In genomic region chr6:38933426-38933825, GRCh38 we compare ENCODE assay signal across 9 cellular contexts.
DNase-seq lines count a peak whose midpoint lies in the region; ATAC-seq and TF ChIP-seq lines count a peak whose summit lies in the region.
"Had no signal": no experiment of that assay in that cellular context is flagged by ENCODE, and none has a peak within 500 bp of the region (broad histone marks: within the 10 kb centered on the region; RNA-seq: fewer than 3 reads in every experiment).

No MANE protein-coding gene starts in this region.

- no TSS peak for BruUV-seq in IMR-90 (replicated peaks; lab: Mats Ljungman, UMichigan)

- no peak overlapping the region for H4K5ac ChIP-seq in IMR-90 (ENCODE audit: low read depth, low read length)

- H4K8ac ChIP-seq in IMR-90 (ENCODE audit: low read depth in 2 of 2, low read length in 2 of 2): no peak overlapping the region

- no peak overlapping the region for H2AK5ac ChIP-seq in IMR-90 (ENCODE audit: low read depth, low read length)

- no CpG with 5 or more reads among the region's 3 CpGs for WGBS in IMR-90 (ENCODE audit: extremely low coverage in 2 of 2, insufficient read length in 1 of 2), 2 experiments

- peak; percentile 59 for ATAC-seq in IMR-90 (ENCODE audit: low read depth)
- ATAC-seq in GM21737 (IDR thresholded peaks at IDR 0.05; ENCODE audit: unreplicated experiment): no peak
- no peak for ATAC-seq in GM19395 (IDR thresholded peaks at IDR 0.05; ENCODE audit: unreplicated experiment)

- intact Hi-C loops in IMR-90 (cut with micrococcal nuclease): no loop called here

- no peaks in the 10 kb centered on the region for H3K27me3 ChIP-seq in IMR-90 (ENCODE audit: control insufficient read depth, insufficient read depth, low read length)

- no peaks in the 10 kb centered on the region; the same call in 1 of the 2 replicates for H3K9me1 ChIP-seq in IMR-90 (ENCODE audit: insufficient read depth, low read length)

- H2AK9ac ChIP-seq in IMR-90 (replicated peaks; ENCODE audit: low read depth, low read length, poor library complexity): no peak overlapping the region

- no peaks in the 10 kb centered on the region for H3K4me1 Mint-ChIP-seq in immature natural killer cell
- H3K4me1 Mint-ChIP-seq: central memory CD8-positive, alpha-beta T cell had no signal

- no peaks in the 10 kb centered on the region for H3K9me3 Mint-ChIP-seq in immature natural killer cell
- H3K9me3 Mint-ChIP-seq: central memory CD8-positive, alpha-beta T cell had no signal

- H3K27ac ChIP-seq in IMR-90 (ENCODE audit: insufficient read depth, low read length): no peak overlapping the region

- CTCF ChIA-PET in IMR-90 (lab: Yijun Ruan, JAX): no interaction called here

- H2BK120ac ChIP-seq in IMR-90 (ENCODE audit: low read depth, low read length): no peak overlapping the region

- H3K18ac ChIP-seq in IMR-90 (ENCODE audit: low read depth, low read length): no peak overlapping the region

- no peak overlapping the region for H2BK20ac ChIP-seq in IMR-90 (ENCODE audit: low read depth, low read length)

- H3K56ac ChIP-seq in IMR-90 (ENCODE audit: extremely low read depth, insufficient read depth, low read length): no peak overlapping the region

- in situ Hi-C loops in Caki2 (cut with HindIII; ENCODE audit: low pct_unique_long_range_greater_than_20kb, low sequenced_read_pairs): no loop called here
- in situ Hi-C loops in IMR-90 (cut with MboI; ENCODE audit: low sequenced_read_pairs): no loop called here
- in situ Hi-C loops in SK-MEL-5 (cut with HindIII; ENCODE audit: low pct_unique_long_range_greater_than_20kb, low sequenced_read_pairs): no loop called here

- no peaks in the 10 kb centered on the region for H3K9me3 ChIP-seq in IMR-90 (ENCODE audit: control insufficient read depth, insufficient read depth, low read length)

- no peak overlapping the region for H3K23ac ChIP-seq in IMR-90 (ENCODE audit: low read depth, low read length)

- 0 out of 2 replicates have a peak, but pooled peaks have one; percentile 11 for TF ChIP-seq RAD21 in IMR-90 (IDR thresholded peaks at IDR 0.05; ENCODE audit: low read length)

- no peaks in the 10 kb centered on the region for H3K79me1 ChIP-seq in IMR-90 (ENCODE audit: low read depth in 1 of 2, low read length in 2 of 2)

- H2AFZ ChIP-seq in IMR-90 (replicated peaks; ENCODE audit: low read length, poor library complexity): no peak overlapping the region

- H4K20me1 ChIP-seq in IMR-90 (ENCODE audit: insufficient read depth, low read length): no peaks in the 10 kb centered on the region

- no peak overlapping the region for H2BK15ac ChIP-seq in IMR-90 (ENCODE audit: low read depth, low read length)

- no peak for TF ChIP-seq POLR2A in IMR-90 (IDR thresholded peaks at IDR 0.05; ENCODE audit: low read depth, low read length)

- H3K4ac ChIP-seq in IMR-90 (ENCODE audit: low read depth, low read length): no peak overlapping the region

- no peak overlapping the region for H3K27ac Mint-ChIP-seq in immature natural killer cell

- no peak overlapping the region for H3K9ac ChIP-seq in IMR-90 (ENCODE audit: low read depth, low read length)

- no peak overlapping the region for H3K4me2 ChIP-seq in IMR-90 (ENCODE audit: low read depth, low read length)

- H3K4me3 Mint-ChIP-seq in immature natural killer cell: no peak overlapping the region
- H3K4me3 Mint-ChIP-seq: central memory CD8-positive, alpha-beta T cell had no signal

- no peaks in the 10 kb centered on the region for H3K4me1 ChIP-seq in IMR-90 (ENCODE audit: control insufficient read depth, insufficient read depth, low read length)

- TF ChIP-seq CTCF in IMR-90 (conservative IDR thresholded peaks at IDR 0.05; ENCODE audit: low read depth, low read length): 0 out of 2 replicates have a peak, but pooled peaks have one; percentile 15

- no peak overlapping the region for H3K14ac ChIP-seq in IMR-90 (replicated peaks; ENCODE audit: low read depth, low read length)

- dilution Hi-C loops in IMR-90 (cut with HindIII; ENCODE audit: low sequenced_read_pairs, unreplicated experiment): no loop called here

- no peak overlapping the region for H4K91ac ChIP-seq in IMR-90 (ENCODE audit: insufficient read depth, low read depth, low read length)

- no peak overlapping the region for H3K4me3 ChIP-seq in IMR-90 (ENCODE audit: insufficient read depth, low read depth, low read length)

- H3K36me3 ChIP-seq in IMR-90 (ENCODE audit: control insufficient read depth, insufficient read depth, low read length): no peaks in the 10 kb centered on the region

- DNase-seq in Caki2 (ENCODE audit: low read depth) (peak; percentile 6), IMR-90 (peak; percentile 4), SK-MEL-5 (ENCODE audit: low read depth, low spot score) (peak; percentile 46), immature natural killer cell (peak in 2 of 3 donors; percentile 5 to 31)
- no peak for DNase-seq in activated CD4-positive, CD25-positive, alpha-beta regulatory T cell (lab: John Stamatoyannopoulos, UW)
- no peak for DNase-seq in NK-92 treated with Interleukin-12 subunit alpha and Interleukin-12 subunit beta, amount 100 ng/mL, for 24 hours (lab: John Stamatoyannopoulos, UW)

- peaks cover 4 to 7% (median 4%) of the 10 kb centered on the region in 3 donors for H3K27me3 Mint-ChIP-seq in immature natural killer cell (ENCODE audit: low read depth in 3 of 3)

- H2BK5ac ChIP-seq in IMR-90 (ENCODE audit: low read depth, low read length, poor library complexity, severe bottlenecking): no peak overlapping the region

- POLR2A ChIA-PET in IMR-90 (lab: Charles Lee; ENCODE audit: unreplicated experiment): no interaction called here

- H3K36me3 Mint-ChIP-seq in immature natural killer cell: no peaks in the 10 kb centered on the region

TF ChIP-seq in IMR-90, 13 proteins besides CTCF, POLR2A, EP300 and RAD21:
- TF ChIP-seq RCOR1 (IDR thresholded peaks at IDR 0.05; ENCODE audit: insufficient replicate concordance, low read length): no peak
- no peak for TF ChIP-seq MAFK (IDR thresholded peaks at IDR 0.05; ENCODE audit: low read depth, low read length)
- no peak for TF ChIP-seq MAZ (IDR thresholded peaks at IDR 0.05; ENCODE audit: borderline replicate concordance, low read depth, low read length)
- no peak for TF ChIP-seq SMC3 (IDR thresholded peaks at IDR 0.05; ENCODE audit: low read depth, low read length)
- no peak for TF ChIP-seq MXI1 (IDR thresholded peaks at IDR 0.05; ENCODE audit: borderline replicate concordance, low read depth, low read length)
- no peak for TF ChIP-seq CEBPB (IDR thresholded peaks at IDR 0.05; ENCODE audit: low read depth, low read length)
- no peak for TF ChIP-seq RFX5 (IDR thresholded peaks at IDR 0.05; ENCODE audit: low read depth, low read length)
- TF ChIP-seq CHD1 (IDR thresholded peaks at IDR 0.05; ENCODE audit: low read depth, low read length): no peak
- TF ChIP-seq, protein P1, sequence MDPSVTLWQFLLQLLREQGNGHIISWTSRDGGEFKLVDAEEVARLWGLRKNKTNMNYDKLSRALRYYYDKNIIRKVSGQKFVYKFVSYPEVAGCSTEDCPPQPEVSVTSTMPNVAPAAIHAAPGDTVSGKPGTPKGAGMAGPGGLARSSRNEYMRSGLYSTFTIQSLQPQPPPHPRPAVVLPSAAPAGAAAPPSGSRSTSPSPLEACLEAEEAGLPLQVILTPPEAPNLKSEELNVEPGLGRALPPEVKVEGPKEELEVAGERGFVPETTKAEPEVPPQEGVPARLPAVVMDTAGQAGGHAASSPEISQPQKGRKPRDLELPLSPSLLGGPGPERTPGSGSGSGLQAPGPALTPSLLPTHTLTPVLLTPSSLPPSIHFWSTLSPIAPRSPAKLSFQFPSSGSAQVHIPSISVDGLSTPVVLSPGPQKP (IDR thresholded peaks at IDR 0.05; ENCODE audit: borderline replicate concordance, low read depth, low read length): no peak
- no peak for TF ChIP-seq FOS (IDR thresholded peaks at IDR 0.05; ENCODE audit: low read depth, low read length)
- no peak for TF ChIP-seq BHLHE40 (IDR thresholded peaks at IDR 0.05; ENCODE audit: low read depth, low read length)
- TF ChIP-seq, protein P2, sequence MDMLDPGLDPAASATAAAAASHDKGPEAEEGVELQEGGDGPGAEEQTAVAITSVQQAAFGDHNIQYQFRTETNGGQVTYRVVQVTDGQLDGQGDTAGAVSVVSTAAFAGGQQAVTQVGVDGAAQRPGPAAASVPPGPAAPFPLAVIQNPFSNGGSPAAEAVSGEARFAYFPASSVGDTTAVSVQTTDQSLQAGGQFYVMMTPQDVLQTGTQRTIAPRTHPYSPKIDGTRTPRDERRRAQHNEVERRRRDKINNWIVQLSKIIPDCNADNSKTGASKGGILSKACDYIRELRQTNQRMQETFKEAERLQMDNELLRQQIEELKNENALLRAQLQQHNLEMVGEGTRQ (IDR thresholded peaks at IDR 0.05; ENCODE audit: low read depth, low read length): no peak
- no peak for TF ChIP-seq NFE2L2 (IDR thresholded peaks at IDR 0.05; ENCODE audit: low read depth, low read length)

Comparison
In these comparisons a context has a peak if more than half of its experiments do, and no peak if none do; other contexts are left out.
1. DNase-seq: peak in Caki2 (single experiment), IMR-90 (single experiment), SK-MEL-5 (single experiment) and immature natural killer cell (2 of 3); none in activated CD4-positive, CD25-positive, alpha-beta regulatory T cell (0 of 4) and NK-92 treated with Interleukin-12 subunit alpha and Interleukin-12 subunit beta, amount 100 ng/mL, for 24 hours (single experiment).